Comparison of ENCODE assay signal across 20 cellular contexts in genomic region chr17:3546521-3546920, GRCh38. TPM values are rescaled to one million over a fixed set of nuclear protein-coding genes. Genes with fewer than 3 reads are reported as not detected.
"Had no signal": no experiment of that assay in that cellular context is flagged by ENCODE, and none has a peak within 500 bp of the region (broad histone marks: within the 10 kb centered on the region; RNA-seq: fewer than 3 reads in every experiment).

No MANE protein-coding gene starts in this region.

- H3K9me3 ChIP-seq: left lung, lower lobe of right lung, neutrophil, tibial artery had no signal

- FAIRE-seq: endothelial cell of umbilical vein had no signal

- H3K4me3 ChIP-seq: cardiac muscle cell, left lung, lower lobe of right lung, smooth muscle cell, tibial artery had no signal

- H3K4me1 ChIP-seq: left lung, lower lobe of right lung, tibial artery had no signal

- H3K36me3 Mint-ChIP-seq: naive thymus-derived CD4-positive, alpha-beta T cell had no signal

- H3K4me3 Mint-ChIP-seq: dendritic cell treated with granulocyte-macrophage colony-stimulating factor and Interleukin-4, amounts not matched to agents 40 ng/mL and 50 ng/mL, for 4 days; naive thymus-derived CD4-positive, alpha-beta T cell; nephron progenitor cell; stimulated activated memory B cell treated with anti-CD40 and anti-IgM and Interleukin-4, amounts not matched to agents 10 μg/mL and 1 μg/mL and 100 μg/mL, for 72 hours; stimulated activated naive CD8-positive, alpha-beta T cell treated with anti-CD3 and anti-CD28 coated beads, Interleukin-15, Interleukin-2, amounts not matched to agents 100 ng/mL and 50 ng/mL, for 24 hours had no signal

- H3K4me1 Mint-ChIP-seq: naive thymus-derived CD4-positive, alpha-beta T cell had no signal

- DNase-seq: erythroblast; foreskin melanocyte; head of caudate nucleus; hippocampal formation; kidney glomerular epithelial cell; left lung; lower lobe of right lung; mesenchymal stem cell; naive thymus-derived CD4-positive, alpha-beta T cell; nephron progenitor cell; stimulated activated CD4-positive, alpha-beta T cell treated with anti-CD3 and anti-CD28 coated beads, Interleukin-2, amount 100 ng/mL, for 48 hours; tibial artery had no signal

- H3K27me3 ChIP-seq: cardiac muscle cell, left lung, neutrophil had no signal

- H3K27ac ChIP-seq: cardiac muscle cell, left lung, lower lobe of right lung, neutrophil, tibial artery had no signal

- H3K27ac Mint-ChIP-seq: dendritic cell treated with granulocyte-macrophage colony-stimulating factor and Interleukin-4, amounts not matched to agents 40 ng/mL and 50 ng/mL, for 4 days; nephron progenitor cell; stimulated activated memory B cell treated with anti-CD40 and anti-IgM and Interleukin-4, amounts not matched to agents 10 μg/mL and 1 μg/mL and 100 μg/mL, for 72 hours; stimulated activated naive CD8-positive, alpha-beta T cell treated with anti-CD3 and anti-CD28 coated beads, Interleukin-15, Interleukin-2, amounts not matched to agents 100 ng/mL and 50 ng/mL, for 24 hours had no signal

- H3K36me3 ChIP-seq: cardiac muscle cell, left lung, lower lobe of right lung, neutrophil, tibial artery had no signal

- H3K27me3 Mint-ChIP-seq: stimulated activated memory B cell treated with anti-CD40 and anti-IgM and Interleukin-4, amounts not matched to agents 10 μg/mL and 1 μg/mL and 100 μg/mL, for 72 hours had no signal

- ATAC-seq: left lung; lower lobe of right lung; naive thymus-derived CD4-positive, alpha-beta T cell; stimulated activated memory B cell treated with anti-CD40 and anti-IgM and Interleukin-4, amounts not matched to agents 10 μg/mL and 1 μg/mL and 100 μg/mL, for 72 hours had no signal

- H3K9me3 Mint-ChIP-seq: dendritic cell treated with granulocyte-macrophage colony-stimulating factor and Interleukin-4, amounts not matched to agents 40 ng/mL and 50 ng/mL, for 4 days; nephron progenitor cell had no signal

RNA-seq across cellular contexts. Expression of gene TRPV3, which starts 11.1 kb away (rescaled TPM):
- total RNA-seq: endothelial cell of umbilical vein, pulmonary artery endothelial cell had no signal
- polyA plus RNA-seq: naive thymus-derived CD4-positive, alpha-beta T cell had no signal
